Comparison of ENCODE assay signal across 10 cellular contexts in the genomic region with DNA sequence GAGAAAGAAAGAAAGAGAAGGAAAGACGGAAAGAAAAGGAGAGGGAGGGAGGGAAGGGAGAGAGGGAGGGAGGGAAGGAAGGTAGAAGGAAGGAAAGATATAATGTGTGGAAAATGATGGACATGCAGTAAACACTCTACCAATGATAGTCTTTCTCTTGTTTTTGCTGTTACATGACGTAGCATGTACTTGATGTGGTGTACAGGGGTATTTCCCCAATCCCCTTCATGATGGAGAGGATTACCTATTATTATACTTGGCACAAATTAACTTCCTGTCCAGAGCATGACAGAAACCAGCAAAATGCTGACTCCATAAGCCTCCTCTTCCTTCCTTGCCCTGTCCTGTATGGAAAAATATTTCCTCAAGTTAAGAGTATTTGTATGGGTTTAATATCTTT.
DNase-seq lines count a peak whose midpoint lies in the region; ATAC-seq lines count a peak whose summit lies in the region.
"Had no signal": no experiment of that assay in that cellular context is flagged by ENCODE, and none has a peak within 500 bp of the region (broad histone marks: within the 10 kb centered on the region; RNA-seq: fewer than 3 reads in every experiment).

No MANE protein-coding gene starts in this region.

- DNase-seq in NCI-H1105 treated with DMSO at 0.1 percent for 48 hours (lab: John Stamatoyannopoulos, UW) (no peak), NCI-H510A (lab: John Stamatoyannopoulos, UW) (no peak)
- no peak for DNase-seq in activated naive CD4-positive, alpha-beta T cell treated with Interleukin-2 at 50 U/mL for 16 hours
- DNase-seq: NCI-H1694; stimulated activated CD4-positive, alpha-beta T cell treated with anti-CD3 and anti-CD28 coated beads, Interleukin-4, amount 100 ng/mL, for 1 hour had no signal

- ATAC-seq in GM18502 (IDR thresholded peaks at IDR 0.05; ENCODE audit: poor library complexity, unreplicated experiment), result peak; percentile 63
- peak; percentile 50 for ATAC-seq in GM21515 (IDR thresholded peaks at IDR 0.05; ENCODE audit: unreplicated experiment)
- ATAC-seq in HG03159 (IDR thresholded peaks at IDR 0.05; ENCODE audit: unreplicated experiment), result peak; percentile 81
- peak; percentile 50 for ATAC-seq in esophagus mucosa
- ATAC-seq in GM21723 (IDR thresholded peaks at IDR 0.05; ENCODE audit: unreplicated experiment), result no peak
